In genomic region chr5:102981957-102982635, GRCh38 we compare ENCODE assay signal across 21 cellular contexts.
"Had no signal": no experiment of that assay in that cellular context is flagged by ENCODE, and none has a peak within 500 bp of the region (broad histone marks: within the 10 kb centered on the region; RNA-seq: fewer than 3 reads in every experiment).

No MANE protein-coding gene starts in this region.

- H3K4me1 ChIP-seq: SJCRH30 had no signal

- DNase-seq: IMR-90, Karpas-422, KG1, MG63, NCI-H1092, NCI-H1105 treated with DMSO at 0.1 percent for 48 hours, NCI-H1417 treated with DMSO at 0.1 percent for 48 hours, NCI-H146, NCI-H1694 treated with DMSO at 0.1 percent for 48 hours, NCI-H1930, NCI-H2081, NCI-H2107, NCI-H2227 treated with DMSO at 0.1 percent for 48 hours, NCI-H524 treated with DMSO at 0.1 percent for 48 hours, NCI-H69, NCI-H774, RPMI8226, SHP77 treated with DMSO at 0.1 percent for 48 hours, SJCRH30 had no signal

- H3K36me3 ChIP-seq: MG63 had no signal

- H3K27ac ChIP-seq: SJCRH30 had no signal

- H3K9me3 ChIP-seq: MG63, SJCRH30 had no signal

- ATAC-seq: HepG2, SK-N-SH treated with all-trans-retinoic acid at 6 μM for 48 hours had no signal

- H3K27me3 ChIP-seq: MG63, SJCRH30 had no signal

- H3K4me3 ChIP-seq: MG63, SJCRH30 had no signal
